ENCODE assay signal across 8 cellular contexts in genomic region chr21:25735895-25736597, GRCh38. TPM values are rescaled to one million over a fixed set of nuclear protein-coding genes. Genes with fewer than 3 reads are reported as not detected.
DNase-seq lines count a peak whose midpoint lies in the region; ATAC-seq, FAIRE-seq and TF ChIP-seq lines count a peak whose summit lies in the region.

No MANE protein-coding gene starts in this region.

- H3K4me3 Mint-ChIP-seq in T-helper 2 cell treated with Interferon-gamma antibody and Interleukin-4, amounts not matched to agents 5 μg/mL and 100 μg/mL, for 36 hours = peak overlapping the region; percentile 89

- H3K27me3 ChIP-seq in fibroblast of lung (ENCODE audit: control insufficient read depth, insufficient read depth, low read length) (no peaks in the 10 kb centered on the region), pancreas (no peaks in the 10 kb centered on the region)

- H3K4me2 ChIP-seq in fibroblast of lung (ENCODE audit: extremely low read depth, insufficient read depth, low read length) = peak overlapping the region; percentile 90

- peak; percentile 34 for DNase-seq in DMS114 treated with DMSO at 0.1 percent for 48 hours (lab: John Stamatoyannopoulos, UW; ENCODE audit: unreplicated experiment)
- no peak for DNase-seq in T-helper 2 cell treated with Interferon-gamma antibody and Interleukin-4, amounts not matched to agents 5 μg/mL and 100 μg/mL, for 36 hours (ENCODE audit: low spot score)
- DNase-seq in fibroblast of lung (ENCODE audit: low read depth in 2 of 2) = peak; percentile 50 to 54
- no peak for DNase-seq in pancreas
- DNase-seq in NCI-H1417 treated with DMSO at 0.1 percent for 48 hours (lab: John Stamatoyannopoulos, UW) = no peak
- no peak for DNase-seq in GM13976 (ENCODE audit: low spot score)

- H2AFZ ChIP-seq in fibroblast of lung (ENCODE audit: low read length) = peak overlapping the region; percentile 88

- peak; percentile 5 for ATAC-seq in GM19372 (IDR thresholded peaks at IDR 0.05; ENCODE audit: low read depth, unreplicated experiment)
- ATAC-seq in HG03442 (IDR thresholded peaks at IDR 0.05; ENCODE audit: unreplicated experiment) = peak; percentile 12
- ATAC-seq in pancreas = no peak

- intact Hi-C loops in pancreas (cut with DNase I) = no loop called here

- H3K36me3 Mint-ChIP-seq in T-helper 2 cell treated with Interferon-gamma antibody and Interleukin-4, amounts not matched to agents 5 μg/mL and 100 μg/mL, for 36 hours (ENCODE audit: low read depth) = peaks cover 17% of the 10 kb centered on the region

- no peaks in the 10 kb centered on the region for H3K9me3 Mint-ChIP-seq in T-helper 2 cell treated with Interferon-gamma antibody and Interleukin-4, amounts not matched to agents 5 μg/mL and 100 μg/mL, for 36 hours

- H3K4me3 ChIP-seq in fibroblast of lung (replicated peaks in 1 of 4; ENCODE audit: control extremely low read depth in 1 of 4, insufficient read depth in 1 of 4, low read depth in 3 of 4, low read length in 4 of 4) (peak overlapping the region; percentile 63 to 98 (median 94)), pancreas (peak overlapping the region; percentile 68 to 91 (median 78))

- peak overlapping the region; percentile 74 for H3K9ac ChIP-seq in fibroblast of lung (ENCODE audit: insufficient read depth, low read length)

- peaks cover 56% of the 10 kb centered on the region for H3K79me2 ChIP-seq in fibroblast of lung (ENCODE audit: control insufficient read depth, insufficient read depth, low read length)

- H3K27ac ChIP-seq in fibroblast of lung (ENCODE audit: insufficient read depth, low read length) (peak overlapping the region; percentile 85), pancreas (peak overlapping the region; percentile 96 to 99 (median 98))

- in situ Hi-C loops in GM13976 (cut with MboI; ENCODE audit: low sequenced_read_pairs, unreplicated experiment) = no loop called here

- TF ChIP-seq CTCF in fibroblast of lung (conservative IDR thresholded peaks at IDR 0.05 in 1 of 2, IDR thresholded peaks at IDR 0.05 in 1 of 2; ENCODE audit: low read depth in 1 of 2, low read length in 2 of 2) = no peak
- TF ChIP-seq CTCF in pancreas (IDR thresholded peaks at IDR 0.05) = no peak
- TF ChIP-seq CTCF in GM13976 (IDR thresholded peaks at IDR 0.05; ENCODE audit: borderline replicate concordance, control extremely low read depth, extremely low read depth, insufficient read depth, missing control alignments) = no peak

- H3K27ac Mint-ChIP-seq in T-helper 2 cell treated with Interferon-gamma antibody and Interleukin-4, amounts not matched to agents 5 μg/mL and 100 μg/mL, for 36 hours = peak overlapping the region; percentile 96

- no peaks in the 10 kb centered on the region for H4K20me1 ChIP-seq in fibroblast of lung (ENCODE audit: control insufficient read depth, extremely low read depth, insufficient read depth, low read length)

- FAIRE-seq in pancreas (lab: Jason Lieb, UNC) = no peak

- 0% methylated on average over 18 to 20 of the region's 20 CpGs for WGBS in pancreas, 2 donors

- H3K4me1 Mint-ChIP-seq in T-helper 2 cell treated with Interferon-gamma antibody and Interleukin-4, amounts not matched to agents 5 μg/mL and 100 μg/mL, for 36 hours (ENCODE audit: low read depth) = peaks cover 28% of the 10 kb centered on the region

- H3K36me3 ChIP-seq in fibroblast of lung (ENCODE audit: control insufficient read depth, insufficient read depth, low read length) = no peaks in the 10 kb centered on the region
- H3K36me3 ChIP-seq in pancreas = no peaks in the 10 kb centered on the region

- no peaks in the 10 kb centered on the region for H3K27me3 Mint-ChIP-seq in T-helper 2 cell treated with Interferon-gamma antibody and Interleukin-4, amounts not matched to agents 5 μg/mL and 100 μg/mL, for 36 hours (ENCODE audit: low read depth)

- H3K4me1 ChIP-seq in fibroblast of lung (ENCODE audit: control insufficient read depth, extremely low read depth, insufficient read depth, low read length) (peaks cover 3% of the 10 kb centered on the region), pancreas (peaks cover 4 to 27% (median 10%) of the 10 kb centered on the region in 3 donors)

- no peaks in the 10 kb centered on the region for H3K9me3 ChIP-seq in fibroblast of lung (ENCODE audit: control insufficient read depth, insufficient read depth, low read depth, low read length)
- H3K9me3 ChIP-seq in pancreas = no peaks in the 10 kb centered on the region

RNA-seq across cellular contexts. Expression of gene GABPA, which starts 1.3 kb away (rescaled TPM):
- total RNA-seq in fibroblast of lung (28.6 and 29.5 TPM in 2 replicates), pancreas (10 to 100 TPM in 1 of 6 donors, 1 to 10 TPM in 5; 6.6 to 14.7 (median 9.1) TPM)
- polyA plus RNA-seq in fibroblast of lung (16.4 and 20.5 TPM in 2 replicates), pancreas (1 to 10 TPM; 3.7 to 6.3 TPM)
- polyA plus RNA-seq in fibroblast of lung (2012) = 9.7 and 11.9 TPM in 2 replicates
- 0.74 and 1.8 TPM in 2 replicates for polyA minus RNA-seq in fibroblast of lung (ENCODE audit: low replicate concordance)

RNA-seq across cellular contexts. Expression of gene ATP5PF, which starts 1.3 kb away (rescaled TPM):
- 40.3 and 46.6 TPM in 2 replicates for total RNA-seq in fibroblast of lung
- polyA plus RNA-seq in fibroblast of lung = 260 and 285 TPM in 2 replicates
- 262 and 271 TPM in 2 replicates for polyA plus RNA-seq in fibroblast of lung (2012)
- 4.6 and 5.0 TPM in 2 replicates for polyA minus RNA-seq in fibroblast of lung (ENCODE audit: low replicate concordance)
- 10 to 100 TPM; 35.5 to 60.1 (median 47.8) TPM for total RNA-seq in pancreas
- polyA plus RNA-seq in pancreas = 100 to 1,000 TPM; 121 to 158 TPM

Comparison
In these comparisons a context has a peak if more than half of its experiments do, and no peak if none do; other contexts are left out.
1. DNase-seq: peak in DMS114 treated with DMSO at 0.1 percent for 48 hours (single experiment) and fibroblast of lung (2 of 2); none in T-helper 2 cell treated with Interferon-gamma antibody and Interleukin-4, amounts not matched to agents 5 μg/mL and 100 μg/mL, for 36 hours (single experiment), pancreas (0 of 6), NCI-H1417 treated with DMSO at 0.1 percent for 48 hours (single experiment) and GM13976 (single experiment).
2. ATAC-seq: peak in GM19372 (single experiment) and HG03442 (single experiment); none in pancreas (0 of 4).